ENCODE assay signal across 21 cellular contexts in genomic region chr13:98893361-98893760, GRCh38.
"Had no signal": no experiment of that assay in that cellular context is flagged by ENCODE, and none has a peak within 500 bp of the region (broad histone marks: within the 10 kb centered on the region; RNA-seq: fewer than 3 reads in every experiment).

No MANE protein-coding gene starts in this region.

- H3K27me3 ChIP-seq: colonic mucosa, dorsolateral prefrontal cortex, esophagus muscularis mucosa, foreskin keratinocyte, gastroesophageal sphincter, heart left ventricle, left lung had no signal

- H3K36me3 ChIP-seq: colonic mucosa had no signal

- H3K27me3 Mint-ChIP-seq: naive thymus-derived CD4-positive, alpha-beta T cell had no signal

- H3K4me3 ChIP-seq: colonic mucosa, dorsolateral prefrontal cortex, esophagus muscularis mucosa, gastroesophageal sphincter, heart left ventricle, left lung, lower lobe of right lung had no signal

- FAIRE-seq: frontal cortex, islet of Langerhans, keratinocyte had no signal

- H3K4me1 ChIP-seq: colonic mucosa had no signal

- H3K27ac Mint-ChIP-seq: dendritic cell treated with granulocyte-macrophage colony-stimulating factor and Interleukin-4, amounts not matched to agents 40 ng/mL and 50 ng/mL, for 4 days; mesothelial cell of epicardium had no signal

- H3K27ac ChIP-seq: colonic mucosa, esophagus muscularis mucosa, foreskin keratinocyte, gastroesophageal sphincter had no signal

- H3K9me3 Mint-ChIP-seq: dendritic cell treated with granulocyte-macrophage colony-stimulating factor and Interleukin-4, amounts not matched to agents 40 ng/mL and 50 ng/mL, for 4 days; mesothelial cell of epicardium; naive thymus-derived CD4-positive, alpha-beta T cell had no signal

- H3K36me3 Mint-ChIP-seq: mesothelial cell of epicardium had no signal

- DNase-seq: colonic mucosa; cortex of kidney; dorsolateral prefrontal cortex; effector CD4-positive, alpha-beta T cell; effector memory CD4-positive, alpha-beta T cell; foreskin keratinocyte; heart left ventricle; hippocampal formation; left cardiac atrium; left lung; left ventricle myocardium superior; lower lobe of right lung; mesenchymal stem cell; naive thymus-derived CD4-positive, alpha-beta T cell had no signal

- H3K4me3 Mint-ChIP-seq: dendritic cell treated with granulocyte-macrophage colony-stimulating factor and Interleukin-4, amounts not matched to agents 40 ng/mL and 50 ng/mL, for 4 days; mesothelial cell of epicardium; naive thymus-derived CD4-positive, alpha-beta T cell had no signal

- ATAC-seq: foreskin keratinocyte; gastroesophageal sphincter; heart left ventricle; left cardiac atrium; left ventricle myocardium superior; lower lobe of right lung; naive thymus-derived CD4-positive, alpha-beta T cell had no signal

- H3K9me3 ChIP-seq: colonic mucosa, esophagus muscularis mucosa, gastroesophageal sphincter, heart left ventricle, left lung, lower lobe of right lung had no signal
